Comparison of ENCODE assay signal across 35 cellular contexts in genomic region chr3:99614768-99615167, GRCh38. TPM values are rescaled to one million over a fixed set of nuclear protein-coding genes. Genes with fewer than 3 reads are reported as not detected.
"Had no signal": no experiment of that assay in that cellular context is flagged by ENCODE, and none has a peak within 500 bp of the region (broad histone marks: within the 10 kb centered on the region; RNA-seq: fewer than 3 reads in every experiment).

No MANE protein-coding gene starts in this region.

- H3K9me3 ChIP-seq: adrenal gland, body of pancreas, gastrocnemius medialis, heart left ventricle had no signal

- H3K4me3 ChIP-seq: adrenal gland, body of pancreas, cardiac muscle cell, coronary artery, dorsolateral prefrontal cortex, gastrocnemius medialis, heart left ventricle had no signal

- H3K27me3 ChIP-seq: adrenal gland, body of pancreas, cardiac muscle cell, gastrocnemius medialis, heart left ventricle had no signal

- DNase-seq: activated CD4-positive, alpha-beta memory T cell treated with anti-CD3 and anti-CD28 coated beads for 36 hours; activated CD4-positive, alpha-beta T cell treated with anti-CD3 and anti-CD28 coated beads for 36 hours; activated CD4-positive, alpha-beta T cell treated with anti-CD3 and anti-CD28 coated beads, Interleukin-2, amount 10 ng/mL, durations not matched to agents 24 days and 14 days; activated CD4-positive, CD25-positive, alpha-beta regulatory T cell; activated CD4-positive, CD25-positive, alpha-beta regulatory T cell treated with anti-CD3 and anti-CD28 coated beads, Interleukin-2, amount 50 U/mL, for 72 hours; activated CD8-positive, alpha-beta memory T cell treated with anti-CD3 and anti-CD28 coated beads, Interleukin-2, amount 10 ng/mL, durations not matched to agents 7 days and 5 days; activated CD8-positive, alpha-beta memory T cell treated with anti-CD3 and anti-CD28 coated beads, Interleukin-2, amount 50 U/mL, for 4 hours; activated CD8-positive, alpha-beta T cell treated with anti-CD3 and anti-CD28 coated beads, Interleukin-2, amount 10 ng/mL, durations not matched to agents 7 days and 5 days; activated effector memory CD4-positive, alpha-beta T cell treated with anti-CD3 and anti-CD28 coated beads, Interleukin-2, amount 50 U/mL, for 16 hours; activated naive CD4-positive, alpha-beta T cell treated with anti-CD3 and anti-CD28 coated beads for 36 hours; activated naive CD8-positive, alpha-beta T cell treated with anti-CD3 and anti-CD28 coated beads for 36 hours; activated naive CD8-positive, alpha-beta T cell treated with anti-CD3 and anti-CD28 coated beads, Interleukin-2, amount 50 U/mL, for 24 hours; activated T-cell treated with anti-CD3 and anti-CD28 coated beads, Interleukin-2, amount 50 U/mL, for 1 hour; activated T-cell treated with anti-CD3 and anti-CD28 coated beads, Interleukin-2, amount 50 U/mL, for 48 hours; adrenal gland; amygdala; aorta; body of pancreas; central memory CD4-positive, alpha-beta T cell; cerebellar nuclear complex; dorsolateral prefrontal cortex; effector memory CD4-positive, alpha-beta T cell; endodermal cell; foreskin fibroblast; gastrocnemius medialis; glutamatergic neuron; heart left ventricle; T-helper 1 cell; T-helper 17 cell; T1000; WERI-Rb-1 had no signal

- H3K27ac ChIP-seq: adrenal gland, body of pancreas, cardiac muscle cell, coronary artery, dorsolateral prefrontal cortex, gastrocnemius medialis, heart left ventricle, WERI-Rb-1 had no signal

- H3K36me3 ChIP-seq: adrenal gland, cardiac muscle cell, gastrocnemius medialis, heart left ventricle, WERI-Rb-1 had no signal

- ATAC-seq: activated CD4-positive, alpha-beta T cell treated with anti-CD3 and anti-CD28 coated beads for 36 hours; activated CD8-positive, alpha-beta memory T cell treated with anti-CD3 and anti-CD28 coated beads, Interleukin-2, amount 10 ng/mL, durations not matched to agents 7 days and 5 days; activated CD8-positive, alpha-beta T cell treated with anti-CD3 and anti-CD28 coated beads, Interleukin-2, amount 10 ng/mL, durations not matched to agents 7 days and 5 days; activated naive CD8-positive, alpha-beta T cell treated with anti-CD3 and anti-CD28 coated beads, Interleukin-2, amount 50 U/mL, for 24 hours; body of pancreas; esophagus mucosa; gastrocnemius medialis; heart left ventricle; T-helper 17 cell had no signal

- H3K4me1 ChIP-seq: adrenal gland, body of pancreas, gastrocnemius medialis, heart left ventricle had no signal

RNA-seq across cellular contexts. Expression of gene COL8A1, which starts 23.6 kb away (rescaled TPM):
- total RNA-seq: activated CD4-positive, alpha-beta memory T cell treated with anti-CD3 and anti-CD28 coated beads for 36 hours; activated CD4-positive, alpha-beta T cell treated with anti-CD3 and anti-CD28 coated beads for 36 hours; activated naive CD8-positive, alpha-beta T cell treated with anti-CD3 and anti-CD28 coated beads for 36 hours; activated T-helper 2 cell treated with anti-CD3 and anti-CD28 coated beads, Interferon-gamma antibody, Interleukin-2, Interleukin-4, amounts not matched to agents 10 μg/mL and 5 μg/mL and 100 μg/mL, durations not matched to agents 14 hours and 24 hours and 36 hours; T-helper 17 cell had no signal
